ENCODE assay signal across 8 cellular contexts in genomic region chr3:124772081-124772831, GRCh38. TPM values are rescaled to one million over a fixed set of nuclear protein-coding genes. Genes with fewer than 3 reads are reported as not detected.
DNase-seq lines count a peak whose midpoint lies in the region; ATAC-seq and TF ChIP-seq lines count a peak whose summit lies in the region.

No MANE protein-coding gene starts in this region.

- H3K27me3 ChIP-seq in prostate gland (replicated peaks; ENCODE audit: insufficient read depth) = no peaks in the 10 kb centered on the region

- H3K36me3 ChIP-seq in prostate gland = peaks cover 0 to 4% of the 10 kb centered on the region in 2 donors

- no peak for TF ChIP-seq POLR2A in prostate gland (IDR thresholded peaks at IDR 0.05)

- 39% methylated on average over 17 of the region's 17 CpGs for WGBS in prostate gland

- H3K4me1 ChIP-seq in prostate gland (replicated peaks) = no peaks in the 10 kb centered on the region

- TF ChIP-seq CTCF in prostate gland (IDR thresholded peaks at IDR 0.05) = no peak

- DNase-seq in COR-L47 (lab: John Stamatoyannopoulos, UW) = peak; percentile 87
- DNase-seq in fibroblast of gingiva (ENCODE audit: low read depth) = peak; percentile 75
- DNase-seq in non-pigmented ciliary epithelial cell (ENCODE audit: low read depth) = peak; percentile 34
- no peak for DNase-seq in NCI-H2029 treated with DMSO at 0.1 percent for 48 hours (lab: John Stamatoyannopoulos, UW)
- DNase-seq in NCI-H526 treated with DMSO at 0.1 percent for 48 hours (lab: John Stamatoyannopoulos, UW) = no peak
- DNase-seq in prostate gland (ENCODE audit: low spot score) = no peak

- H3K9me3 ChIP-seq in prostate gland = no peaks in the 10 kb centered on the region

- ATAC-seq in GM21576 (IDR thresholded peaks at IDR 0.05; ENCODE audit: unreplicated experiment) = no peak

- H3K27ac ChIP-seq in prostate gland = no peak overlapping the region

- H3K4me3 ChIP-seq in prostate gland = no peak overlapping the region

- intact Hi-C loops in prostate gland (cut with DNase I) = no loop called here

TF ChIP-seq in PFSK-1, 5 proteins besides CTCF, POLR2A, EP300 and RAD21:
- peak; percentile 74; the same call in 1 of the 2 replicates for TF ChIP-seq SIN3A (IDR thresholded peaks at IDR 0.05; ENCODE audit: borderline replicate concordance, insufficient read depth, low read length)
- TF ChIP-seq TAF1 (IDR thresholded peaks at IDR 0.05; ENCODE audit: borderline replicate concordance, insufficient read depth, low read length) = no peak
- peak; percentile 62 for TF ChIP-seq POLR2AphosphoS5 (IDR thresholded peaks at IDR 0.05; ENCODE audit: low read depth, low read length)
- no peak for TF ChIP-seq FOXP2 (optimal IDR thresholded peaks at IDR 0.05; ENCODE audit: borderline replicate concordance, extremely low read depth, extremely low read length, insufficient read depth)
- peak in 1 of 2 experiments; percentile 74; a peak in 1 of 4 replicates for TF ChIP-seq REST (IDR thresholded peaks at IDR 0.05; ENCODE audit: insufficient read depth in 1 of 2, low read depth in 2 of 2, low read length in 2 of 2)

RNA-seq across cellular contexts. Expression of gene UMPS, which starts 42.0 kb away (rescaled TPM):
- 23.6 TPM for polyA plus RNA-seq in PFSK-1 (2012; ENCODE audit: insufficient read length, low read depth)
- total RNA-seq in prostate gland = 10 to 100 TPM; 22.2 to 23.5 TPM

Comparison
In these comparisons a context has a peak if more than half of its experiments do, and no peak if none do; other contexts are left out.
1. DNase-seq: peak in COR-L47 (single experiment), fibroblast of gingiva (single experiment) and non-pigmented ciliary epithelial cell (single experiment); none in NCI-H2029 treated with DMSO at 0.1 percent for 48 hours (single experiment), NCI-H526 treated with DMSO at 0.1 percent for 48 hours (single experiment) and prostate gland (single experiment).